In the genomic region with DNA sequence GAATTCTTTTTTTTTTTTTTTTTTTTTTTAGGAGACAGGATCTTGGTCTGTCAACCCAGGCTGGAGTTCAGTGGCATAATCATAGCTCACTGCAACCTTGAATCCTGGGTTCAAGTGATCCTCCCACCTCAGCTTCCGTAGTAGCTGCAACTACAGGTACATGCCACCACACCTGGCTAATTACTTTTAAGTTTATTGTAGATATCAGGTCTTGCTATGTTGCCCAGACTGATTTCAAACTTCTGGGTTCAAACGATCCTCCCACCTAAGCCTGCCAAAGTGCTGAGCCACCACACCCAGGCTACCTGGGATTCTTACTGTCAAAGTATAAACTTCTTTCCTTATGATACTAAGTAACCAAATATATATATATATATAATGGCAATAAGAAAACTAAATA, we compare ENCODE assay signal across 10 cellular contexts. TPM values are rescaled to one million over a fixed set of nuclear protein-coding genes. Genes with fewer than 3 reads are reported as not detected.
"Had no signal": no experiment of that assay in that cellular context is flagged by ENCODE, and none has a peak within 500 bp of the region (broad histone marks: within the 10 kb centered on the region; RNA-seq: fewer than 3 reads in every experiment).

No MANE protein-coding gene starts in this region.

- DNase-seq: activated CD4-positive, alpha-beta T cell treated with anti-CD3 and anti-CD28 coated beads, Interleukin-2, amount 10 ng/mL, durations not matched to agents 7 days and 5 days; activated naive CD4-positive, alpha-beta T cell treated with anti-CD3 and anti-CD28 coated beads for 36 hours; islet precursor cell; left lung; naive thymus-derived CD8-positive, alpha-beta T cell; right cardiac atrium; stimulated activated naive CD8-positive, alpha-beta T cell treated with anti-CD3 and anti-CD28 coated beads, Interleukin-15, amount 100 ng/mL, for 72 hours; testis had no signal

- H3K4me1 ChIP-seq: ascending aorta, testis had no signal

- H3K4me2 ChIP-seq: smooth muscle cell had no signal

- H3K27ac ChIP-seq: ascending aorta, testis had no signal

- H3K9me3 ChIP-seq: ascending aorta, left lung, testis had no signal

- H3K27me3 ChIP-seq: ascending aorta, left lung, testis had no signal

- H3K4me3 ChIP-seq: ascending aorta, left lung, smooth muscle cell, testis had no signal

RNA-seq across cellular contexts. Expression of gene CHRNA10, which starts 50.9 kb away (rescaled TPM):
- total RNA-seq: ascending aorta had no signal
